ENCODE assay signal across 1 cellular context in genomic region chr1:75724472-75725022, GRCh38.
TF ChIP-seq lines count a peak whose summit lies in the region.

TSS of gene ACADM (plus strand) at chr1:75724709. CDS start at chr1:75724788, 79 bp downstream.

TF ChIP-seq in HepG2, 621 proteins besides CTCF, POLR2A, EP300 and RAD21 (continued from another document and continues in another):
- no peak for TF ChIP-seq ZNF503 (CRISPR knock-in tag; IDR thresholded peaks at IDR 0.05)
- peak; percentile 78; the same call in 1 of the 2 replicates for TF ChIP-seq TOPORS (CRISPR knock-in tag; IDR thresholded peaks at IDR 0.05)
- peak; percentile 61; the same call in 1 of the 2 replicates for TF ChIP-seq MEIS2 (CRISPR knock-in tag; IDR thresholded peaks at IDR 0.05)
- 0 out of 2 replicates have a peak, but pooled peaks have one; percentile 59 for TF ChIP-seq ZNF234 (CRISPR knock-in tag; conservative IDR thresholded peaks at IDR 0.05)
- TF ChIP-seq ARNTL (CRISPR knock-in tag; IDR thresholded peaks at IDR 0.05) = peak; percentile 83
- TF ChIP-seq ZNF232 (CRISPR knock-in tag; IDR thresholded peaks at IDR 0.05; ENCODE audit: borderline replicate concordance) = peak; percentile 90; the same call in 1 of the 2 replicates
- peak; percentile 94 for TF ChIP-seq E2F1 (CRISPR knock-in tag; IDR thresholded peaks at IDR 0.05)
- 0 out of 2 replicates have a peak, but pooled peaks have one; percentile 58 for TF ChIP-seq ZNF510 (CRISPR knock-in tag; IDR thresholded peaks at IDR 0.05; ENCODE audit: low read depth)
- no peak for TF ChIP-seq SIN3B (IDR thresholded peaks at IDR 0.05; ENCODE audit: low read length)
- TF ChIP-seq ZNF263 (CRISPR knock-in tag; IDR thresholded peaks at IDR 0.05) = peak; percentile 57; the same call in 1 of the 2 replicates
- no peak for TF ChIP-seq SIX4 (CRISPR knock-in tag; IDR thresholded peaks at IDR 0.05)
- no peak for TF ChIP-seq ZNF800 (CRISPR knock-in tag; IDR thresholded peaks at IDR 0.05)
- peak; percentile 73 for TF ChIP-seq ZNF609 (CRISPR knock-in tag; IDR thresholded peaks at IDR 0.05; ENCODE audit: borderline replicate concordance)
- TF ChIP-seq RFX1 (IDR thresholded peaks at IDR 0.05) = no peak
- TF ChIP-seq IRF2 (CRISPR knock-in tag; IDR thresholded peaks at IDR 0.05) = peak; percentile 56
- TF ChIP-seq, protein P1, sequence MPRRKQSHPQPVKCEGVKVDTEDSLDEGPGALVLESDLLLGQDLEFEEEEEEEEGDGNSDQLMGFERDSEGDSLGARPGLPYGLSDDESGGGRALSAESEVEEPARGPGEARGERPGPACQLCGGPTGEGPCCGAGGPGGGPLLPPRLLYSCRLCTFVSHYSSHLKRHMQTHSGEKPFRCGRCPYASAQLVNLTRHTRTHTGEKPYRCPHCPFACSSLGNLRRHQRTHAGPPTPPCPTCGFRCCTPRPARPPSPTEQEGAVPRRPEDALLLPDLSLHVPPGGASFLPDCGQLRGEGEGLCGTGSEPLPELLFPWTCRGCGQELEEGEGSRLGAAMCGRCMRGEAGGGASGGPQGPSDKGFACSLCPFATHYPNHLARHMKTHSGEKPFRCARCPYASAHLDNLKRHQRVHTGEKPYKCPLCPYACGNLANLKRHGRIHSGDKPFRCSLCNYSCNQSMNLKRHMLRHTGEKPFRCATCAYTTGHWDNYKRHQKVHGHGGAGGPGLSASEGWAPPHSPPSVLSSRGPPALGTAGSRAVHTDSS (CRISPR knock-in tag; conservative IDR thresholded peaks at IDR 0.05) = 0 out of 2 replicates have a peak, but pooled peaks have one; percentile 42
- TF ChIP-seq ZNF891 (CRISPR knock-in tag; IDR thresholded peaks at IDR 0.05) = no peak
- TF ChIP-seq, protein P2, sequence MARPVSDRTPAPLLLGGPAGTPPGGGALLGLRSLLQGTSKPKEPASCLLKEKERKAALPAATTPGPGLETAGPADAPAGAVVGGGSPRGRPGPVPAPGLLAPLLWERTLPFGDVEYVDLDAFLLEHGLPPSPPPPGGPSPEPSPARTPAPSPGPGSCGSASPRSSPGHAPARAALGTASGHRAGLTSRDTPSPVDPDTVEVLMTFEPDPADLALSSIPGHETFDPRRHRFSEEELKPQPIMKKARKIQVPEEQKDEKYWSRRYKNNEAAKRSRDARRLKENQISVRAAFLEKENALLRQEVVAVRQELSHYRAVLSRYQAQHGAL (CRISPR knock-in tag; IDR thresholded peaks at IDR 0.05; ENCODE audit: not compliant biosample characterization) = peak; percentile 55
- peak; percentile 65 for TF ChIP-seq ZNF670 (CRISPR knock-in tag; IDR thresholded peaks at IDR 0.05; ENCODE audit: borderline replicate concordance)
- 0 out of 2 replicates have a peak, but pooled peaks have one; percentile 15 for TF ChIP-seq ZNF652 (CRISPR knock-in tag; IDR thresholded peaks at IDR 0.05; ENCODE audit: borderline replicate concordance, low read depth)
- TF ChIP-seq, protein P3, sequence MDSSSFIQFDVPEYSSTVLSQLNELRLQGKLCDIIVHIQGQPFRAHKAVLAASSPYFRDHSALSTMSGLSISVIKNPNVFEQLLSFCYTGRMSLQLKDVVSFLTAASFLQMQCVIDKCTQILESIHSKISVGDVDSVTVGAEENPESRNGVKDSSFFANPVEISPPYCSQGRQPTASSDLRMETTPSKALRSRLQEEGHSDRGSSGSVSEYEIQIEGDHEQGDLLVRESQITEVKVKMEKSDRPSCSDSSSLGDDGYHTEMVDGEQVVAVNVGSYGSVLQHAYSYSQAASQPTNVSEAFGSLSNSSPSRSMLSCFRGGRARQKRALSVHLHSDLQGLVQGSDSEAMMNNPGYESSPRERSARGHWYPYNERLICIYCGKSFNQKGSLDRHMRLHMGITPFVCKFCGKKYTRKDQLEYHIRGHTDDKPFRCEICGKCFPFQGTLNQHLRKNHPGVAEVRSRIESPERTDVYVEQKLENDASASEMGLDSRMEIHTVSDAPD (CRISPR knock-in tag; IDR thresholded peaks at IDR 0.05) = no peak; the same call in 1 of the 2 replicates
- no peak for TF ChIP-seq JUN (CRISPR knock-in tag; IDR thresholded peaks at IDR 0.05)
- TF ChIP-seq STAT6 (CRISPR knock-in tag; IDR thresholded peaks at IDR 0.05; ENCODE audit: borderline replicate concordance) = peak; percentile 61; the same call in 1 of the 2 replicates
- TF ChIP-seq FOXK2 (IDR thresholded peaks at IDR 0.05) = no peak
- TF ChIP-seq ZNF775 (CRISPR knock-in tag; IDR thresholded peaks at IDR 0.05; ENCODE audit: borderline replicate concordance) = no peak; the same call in 1 of the 2 replicates
- no peak for TF ChIP-seq CAMTA2 (CRISPR knock-in tag; IDR thresholded peaks at IDR 0.05; ENCODE audit: borderline replicate concordance)
- no peak for TF ChIP-seq ESRRA (CRISPR knock-in tag; IDR thresholded peaks at IDR 0.05; ENCODE audit: low read depth)
- no peak for TF ChIP-seq MATR3 (CRISPR knock-in tag; IDR thresholded peaks at IDR 0.05)
- peak; percentile 93 for TF ChIP-seq NR2F1 (CRISPR knock-in tag; IDR thresholded peaks at IDR 0.05)
- TF ChIP-seq ZNF546 (CRISPR knock-in tag; conservative IDR thresholded peaks at IDR 0.05) = 0 out of 2 replicates have a peak, but pooled peaks have one; percentile 56
- TF ChIP-seq ELK4 (CRISPR knock-in tag; IDR thresholded peaks at IDR 0.05; ENCODE audit: borderline replicate concordance) = no peak
- TF ChIP-seq YEATS2 (CRISPR knock-in tag; IDR thresholded peaks at IDR 0.05; ENCODE audit: borderline replicate concordance) = 0 out of 2 replicates have a peak, but pooled peaks have one; percentile 63
- no peak for TF ChIP-seq CEBPG (CRISPR knock-in tag; IDR thresholded peaks at IDR 0.05)
- 0 out of 2 replicates have a peak, but pooled peaks have one; percentile 46 for TF ChIP-seq CC2D1A (CRISPR knock-in tag; IDR thresholded peaks at IDR 0.05)
- no peak for TF ChIP-seq TCF7 (IDR thresholded peaks at IDR 0.05; ENCODE audit: low read depth)
- TF ChIP-seq ZNF296 (CRISPR knock-in tag; conservative IDR thresholded peaks at IDR 0.05) = no peak
- TF ChIP-seq ZEB1 (IDR thresholded peaks at IDR 0.05; ENCODE audit: insufficient replicate concordance, low read depth) = peak; percentile 57
- TF ChIP-seq ISL2 (CRISPR knock-in tag; IDR thresholded peaks at IDR 0.05) = no peak
- peak; percentile 38 for TF ChIP-seq ZNF629 (CRISPR knock-in tag; conservative IDR thresholded peaks at IDR 0.05)
- TF ChIP-seq, protein P4, sequence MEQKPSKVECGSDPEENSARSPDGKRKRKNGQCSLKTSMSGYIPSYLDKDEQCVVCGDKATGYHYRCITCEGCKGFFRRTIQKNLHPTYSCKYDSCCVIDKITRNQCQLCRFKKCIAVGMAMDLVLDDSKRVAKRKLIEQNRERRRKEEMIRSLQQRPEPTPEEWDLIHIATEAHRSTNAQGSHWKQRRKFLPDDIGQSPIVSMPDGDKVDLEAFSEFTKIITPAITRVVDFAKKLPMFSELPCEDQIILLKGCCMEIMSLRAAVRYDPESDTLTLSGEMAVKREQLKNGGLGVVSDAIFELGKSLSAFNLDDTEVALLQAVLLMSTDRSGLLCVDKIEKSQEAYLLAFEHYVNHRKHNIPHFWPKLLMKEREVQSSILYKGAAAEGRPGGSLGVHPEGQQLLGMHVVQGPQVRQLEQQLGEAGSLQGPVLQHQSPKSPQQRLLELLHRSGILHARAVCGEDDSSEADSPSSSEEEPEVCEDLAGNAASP (CRISPR knock-in tag; IDR thresholded peaks at IDR 0.05; ENCODE audit: borderline replicate concordance) = peak; percentile 65; the same call in 1 of the 2 replicates
